Comparison of ENCODE assay signal across 1 cellular context in genomic region chr6:167567142-167568033, GRCh38.
A peak's percentile ranks its signal among the peaks of the same experiment; 100 is the strongest.
TF ChIP-seq lines count a peak whose summit lies in the region.

No MANE protein-coding gene starts in this region.

TF ChIP-seq in HepG2, 621 proteins besides CTCF, POLR2A, EP300 and RAD21 (continued from another document and continues in another):
- TF ChIP-seq, protein P1, sequence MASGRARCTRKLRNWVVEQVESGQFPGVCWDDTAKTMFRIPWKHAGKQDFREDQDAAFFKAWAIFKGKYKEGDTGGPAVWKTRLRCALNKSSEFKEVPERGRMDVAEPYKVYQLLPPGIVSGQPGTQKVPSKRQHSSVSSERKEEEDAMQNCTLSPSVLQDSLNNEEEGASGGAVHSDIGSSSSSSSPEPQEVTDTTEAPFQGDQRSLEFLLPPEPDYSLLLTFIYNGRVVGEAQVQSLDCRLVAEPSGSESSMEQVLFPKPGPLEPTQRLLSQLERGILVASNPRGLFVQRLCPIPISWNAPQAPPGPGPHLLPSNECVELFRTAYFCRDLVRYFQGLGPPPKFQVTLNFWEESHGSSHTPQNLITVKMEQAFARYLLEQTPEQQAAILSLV (CRISPR knock-in tag; IDR thresholded peaks at IDR 0.05; ENCODE audit: borderline replicate concordance) = 0 out of 2 replicates have a peak, but pooled peaks have one; percentile 38
- no peak for TF ChIP-seq CBX2 (IDR thresholded peaks at IDR 0.05; ENCODE audit: low read depth, low read length)
- no peak for TF ChIP-seq CBX2 (CRISPR knock-in tag; IDR thresholded peaks at IDR 0.05; ENCODE audit: low read depth)
- TF ChIP-seq ARID5B (CRISPR knock-in tag; IDR thresholded peaks at IDR 0.05) = peak; percentile 38; the same call in 1 of the 2 replicates
- no peak for TF ChIP-seq ATF7-NPFF (CRISPR knock-in tag; IDR thresholded peaks at IDR 0.05; ENCODE audit: low read depth)
- no peak for TF ChIP-seq NFYB (CRISPR knock-in tag; IDR thresholded peaks at IDR 0.05)
- TF ChIP-seq HMGA1 (CRISPR knock-in tag; conservative IDR thresholded peaks at IDR 0.05) = no peak
- TF ChIP-seq ZNF841 (CRISPR knock-in tag; IDR thresholded peaks at IDR 0.05; ENCODE audit: borderline replicate concordance) = no peak
- no peak for TF ChIP-seq ZNF282 (IDR thresholded peaks at IDR 0.05; ENCODE audit: partially characterized antibody)
- TF ChIP-seq ZFY (CRISPR knock-in tag; IDR thresholded peaks at IDR 0.05) = 0 out of 2 replicates have a peak, but pooled peaks have one; percentile 18
- TF ChIP-seq ZNF550 (CRISPR knock-in tag; IDR thresholded peaks at IDR 0.05; ENCODE audit: borderline replicate concordance) = no peak
- TF ChIP-seq, protein P2, sequence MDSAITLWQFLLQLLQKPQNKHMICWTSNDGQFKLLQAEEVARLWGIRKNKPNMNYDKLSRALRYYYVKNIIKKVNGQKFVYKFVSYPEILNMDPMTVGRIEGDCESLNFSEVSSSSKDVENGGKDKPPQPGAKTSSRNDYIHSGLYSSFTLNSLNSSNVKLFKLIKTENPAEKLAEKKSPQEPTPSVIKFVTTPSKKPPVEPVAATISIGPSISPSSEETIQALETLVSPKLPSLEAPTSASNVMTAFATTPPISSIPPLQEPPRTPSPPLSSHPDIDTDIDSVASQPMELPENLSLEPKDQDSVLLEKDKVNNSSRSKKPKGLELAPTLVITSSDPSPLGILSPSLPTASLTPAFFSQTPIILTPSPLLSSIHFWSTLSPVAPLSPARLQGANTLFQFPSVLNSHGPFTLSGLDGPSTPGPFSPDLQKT (CRISPR knock-in tag; IDR thresholded peaks at IDR 0.05; ENCODE audit: borderline replicate concordance) = no peak
- no peak for TF ChIP-seq ZNF3 (CRISPR knock-in tag; IDR thresholded peaks at IDR 0.05)
- no peak for TF ChIP-seq HHEX (CRISPR knock-in tag; IDR thresholded peaks at IDR 0.05)
- TF ChIP-seq JARID2 (CRISPR knock-in tag; IDR thresholded peaks at IDR 0.05; ENCODE audit: insufficient replicate concordance) = no peak
- no peak for TF ChIP-seq FLYWCH1 (CRISPR knock-in tag; IDR thresholded peaks at IDR 0.05)
- TF ChIP-seq MBD4 (IDR thresholded peaks at IDR 0.05; ENCODE audit: borderline replicate concordance, low read length) = no peak
- TF ChIP-seq ZBTB3 (CRISPR knock-in tag; IDR thresholded peaks at IDR 0.05; ENCODE audit: borderline replicate concordance, low read depth) = no peak
- TF ChIP-seq RBFOX2 (IDR thresholded peaks at IDR 0.05; ENCODE audit: low read depth, low read length) = no peak
- no peak for TF ChIP-seq CREM (IDR thresholded peaks at IDR 0.05)
- TF ChIP-seq CREM (CRISPR knock-in tag; IDR thresholded peaks at IDR 0.05) = no peak
- TF ChIP-seq, protein P3, sequence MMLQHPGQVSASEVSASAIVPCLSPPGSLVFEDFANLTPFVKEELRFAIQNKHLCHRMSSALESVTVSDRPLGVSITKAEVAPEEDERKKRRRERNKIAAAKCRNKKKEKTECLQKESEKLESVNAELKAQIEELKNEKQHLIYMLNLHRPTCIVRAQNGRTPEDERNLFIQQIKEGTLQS (CRISPR knock-in tag; IDR thresholded peaks at IDR 0.05) = no peak
- TF ChIP-seq BCL3 (CRISPR knock-in tag; IDR thresholded peaks at IDR 0.05) = no peak
- no peak for TF ChIP-seq ZNF563 (CRISPR knock-in tag; IDR thresholded peaks at IDR 0.05)
- peak; percentile 43; the same call in 1 of the 2 replicates for TF ChIP-seq GPN1 (CRISPR knock-in tag; IDR thresholded peaks at IDR 0.05; ENCODE audit: borderline replicate concordance)
- no peak for TF ChIP-seq HOXA5 (CRISPR knock-in tag; IDR thresholded peaks at IDR 0.05)
- 0 out of 2 replicates have a peak, but pooled peaks have one; percentile 30 for TF ChIP-seq ZNF646 (CRISPR knock-in tag; IDR thresholded peaks at IDR 0.05)
- TF ChIP-seq HMG20A (CRISPR knock-in tag; IDR thresholded peaks at IDR 0.05; ENCODE audit: borderline replicate concordance) = peak; percentile 15; the same call in 1 of the 2 replicates
- no peak for TF ChIP-seq NCOA1 (CRISPR knock-in tag; IDR thresholded peaks at IDR 0.05)
- TF ChIP-seq TP53 (CRISPR knock-in tag; conservative IDR thresholded peaks at IDR 0.05) = no peak
- TF ChIP-seq ZNF503 (CRISPR knock-in tag; IDR thresholded peaks at IDR 0.05) = no peak
- TF ChIP-seq REXO4 (CRISPR knock-in tag; IDR thresholded peaks at IDR 0.05; ENCODE audit: borderline replicate concordance) = no peak
- TF ChIP-seq ZFP1 (CRISPR knock-in tag; IDR thresholded peaks at IDR 0.05) = no peak
- no peak for TF ChIP-seq MXD3 (CRISPR knock-in tag; IDR thresholded peaks at IDR 0.05)
- no peak for TF ChIP-seq SALL1 (CRISPR knock-in tag; IDR thresholded peaks at IDR 0.05)
- TF ChIP-seq ZKSCAN1 (IDR thresholded peaks at IDR 0.05; ENCODE audit: low read length) = no peak
- TF ChIP-seq NFE2 (CRISPR knock-in tag; IDR thresholded peaks at IDR 0.05) = peak; percentile 68; the same call in 1 of the 2 replicates
- no peak for TF ChIP-seq ZNF121 (CRISPR knock-in tag; IDR thresholded peaks at IDR 0.05)
- TF ChIP-seq PHF8 (CRISPR knock-in tag; IDR thresholded peaks at IDR 0.05) = no peak
- no peak for TF ChIP-seq GATAD2A (CRISPR knock-in tag; IDR thresholded peaks at IDR 0.05)
- no peak for TF ChIP-seq ZBTB4 (CRISPR knock-in tag; IDR thresholded peaks at IDR 0.05; ENCODE audit: borderline replicate concordance)
- no peak for TF ChIP-seq ZFP36L1 (CRISPR knock-in tag; IDR thresholded peaks at IDR 0.05)
- no peak for TF ChIP-seq SMYD3 (CRISPR knock-in tag; IDR thresholded peaks at IDR 0.05)
- no peak for TF ChIP-seq ZNF567 (CRISPR knock-in tag; IDR thresholded peaks at IDR 0.05; ENCODE audit: borderline replicate concordance)
- 0 out of 2 replicates have a peak, but pooled peaks have one; percentile 9 for TF ChIP-seq POGZ (CRISPR knock-in tag; IDR thresholded peaks at IDR 0.05)
- TF ChIP-seq HNRNPUL1 (IDR thresholded peaks at IDR 0.05; ENCODE audit: low read depth, low read length) = no peak
- TF ChIP-seq ZNF431 (CRISPR knock-in tag; IDR thresholded peaks at IDR 0.05; ENCODE audit: borderline replicate concordance, low read depth) = no peak
- TF ChIP-seq SRSF9 (IDR thresholded peaks at IDR 0.05; ENCODE audit: borderline replicate concordance, insufficient read depth, low read depth, low read length, poor library complexity, severe bottlenecking) = no peak
